8 cellular contexts compared by ENCODE assay signal in genomic region chr16:23510154-23510914, GRCh38. TPM values are rescaled to one million over a fixed set of nuclear protein-coding genes. Genes with fewer than 3 reads are reported as not detected.
DNase-seq lines count a peak whose midpoint lies in the region; ATAC-seq and TF ChIP-seq lines count a peak whose summit lies in the region.

Gene GGA2, minus strand, starts transcription at chr16:23510494. Its CDS starts 83 bp downstream, at chr16:23510411.

- peak; percentile 46 for TF ChIP-seq EP300 in neural cell (conservative IDR thresholded peaks at IDR 0.05; ENCODE audit: poor library complexity, severe bottlenecking)

- TF ChIP-seq CTCF in fibroblast of villous mesenchyme (IDR thresholded peaks at IDR 0.05; ENCODE audit: insufficient read depth, low read depth, low read length) (no peak), neural cell (IDR thresholded peaks at IDR 0.05; ENCODE audit: poor library complexity, severe bottlenecking) (no peak)

- peak within 1 kb of the TSS; percentile 86 for H3K4me3 Mint-ChIP-seq in stimulated activated naive CD8-positive, alpha-beta T cell treated with anti-CD3 and anti-CD28 coated beads, Interleukin-15, Interleukin-2, amounts not matched to agents 100 ng/mL and 50 ng/mL, for 24 hours

- no peaks in the 10 kb centered on the region for H3K27me3 Mint-ChIP-seq in stimulated activated naive CD8-positive, alpha-beta T cell treated with anti-CD3 and anti-CD28 coated beads, Interleukin-15, Interleukin-2, amounts not matched to agents 100 ng/mL and 50 ng/mL, for 24 hours

- peaks cover 3% of the 10 kb centered on the region for H3F3A ChIP-seq in neural cell (ENCODE audit: insufficient read depth, low read length, poor library complexity, severe bottlenecking)

- peak; percentile 74 for ATAC-seq in GM21825 (IDR thresholded peaks at IDR 0.05; ENCODE audit: unreplicated experiment)

- no peaks in the 10 kb centered on the region for H3K9me3 ChIP-seq in neural cell (ENCODE audit: low read length)

- peaks cover 61% of the 10 kb centered on the region for H3K4me1 Mint-ChIP-seq in stimulated activated naive CD8-positive, alpha-beta T cell treated with anti-CD3 and anti-CD28 coated beads, Interleukin-15, Interleukin-2, amounts not matched to agents 100 ng/mL and 50 ng/mL, for 24 hours (ENCODE audit: low read depth)

- H3K36me3 ChIP-seq in neural cell (ENCODE audit: insufficient read depth, low read length) = no peaks in the 10 kb centered on the region

- H3K4me3 ChIP-seq in fibroblast of villous mesenchyme (ENCODE audit: low read depth, low read length) (peak within 1 kb of the TSS; percentile 61), neural cell (ENCODE audit: low read length) (peak within 1 kb of the TSS; percentile 79)

- H4K20me1 ChIP-seq in neural cell (ENCODE audit: insufficient read depth) = no peaks in the 10 kb centered on the region

- H3K36me3 Mint-ChIP-seq in stimulated activated naive CD8-positive, alpha-beta T cell treated with anti-CD3 and anti-CD28 coated beads, Interleukin-15, Interleukin-2, amounts not matched to agents 100 ng/mL and 50 ng/mL, for 24 hours (ENCODE audit: low read depth) = peaks cover 32% of the 10 kb centered on the region

- no peaks in the 10 kb centered on the region for H3K9me2 ChIP-seq in neural cell (ENCODE audit: insufficient read depth, low read length)

- peak within 1 kb of the TSS; percentile 50 for H3K27ac ChIP-seq in neural cell (ENCODE audit: low read length)

- H3K9ac ChIP-seq in neural cell (ENCODE audit: low read length) = peak within 1 kb of the TSS; percentile 75

- H3K27me3 ChIP-seq in neural cell (ENCODE audit: insufficient read depth, low read depth, low read length) = no peaks in the 10 kb centered on the region

- TF ChIP-seq RAD21 in neural cell (conservative IDR thresholded peaks at IDR 0.05) = no peak

- peak within 1 kb of the TSS; percentile 88 for H3K27ac Mint-ChIP-seq in stimulated activated naive CD8-positive, alpha-beta T cell treated with anti-CD3 and anti-CD28 coated beads, Interleukin-15, Interleukin-2, amounts not matched to agents 100 ng/mL and 50 ng/mL, for 24 hours

- DNase-seq in DMS79 treated with DMSO at 0.1 percent for 48 hours (lab: John Stamatoyannopoulos, UW) = peak; percentile 74
- peak; percentile 70 for DNase-seq in LHCN-M2 (ENCODE audit: low read depth)
- peak; percentile 6 to 23 for DNase-seq in SHP77 (lab: John Stamatoyannopoulos, UW)
- peak; percentile 74 for DNase-seq in activated gamma-delta T cell (lab: John Stamatoyannopoulos, UW)
- DNase-seq in fibroblast of villous mesenchyme (ENCODE audit: low read depth) = peak; percentile 79

- peak within 1 kb of the TSS; percentile 45 for H2AFZ ChIP-seq in neural cell (ENCODE audit: low read depth, low read length)

- peak within 1 kb of the TSS; percentile 92 for H3K4me2 ChIP-seq in neural cell (ENCODE audit: low read length)

- peaks cover 32% of the 10 kb centered on the region for H3K79me2 ChIP-seq in neural cell (replicated peaks; ENCODE audit: insufficient read depth, low read length)

- H3K9me3 Mint-ChIP-seq in stimulated activated naive CD8-positive, alpha-beta T cell treated with anti-CD3 and anti-CD28 coated beads, Interleukin-15, Interleukin-2, amounts not matched to agents 100 ng/mL and 50 ng/mL, for 24 hours = peaks cover 4% of the 10 kb centered on the region

TF ChIP-seq in neural cell, 6 proteins besides CTCF, POLR2A, EP300 and RAD21:
- TF ChIP-seq MXI1 (conservative IDR thresholded peaks at IDR 0.05; ENCODE audit: poor library complexity, severe bottlenecking) (peak; percentile 92), POLR2AphosphoS5 (IDR thresholded peaks at IDR 0.05) (peak; percentile 93), TAF1 (IDR thresholded peaks at IDR 0.05; ENCODE audit: low read depth) (peak; percentile 60), REST (IDR thresholded peaks at IDR 0.05; ENCODE audit: borderline replicate concordance) (no peak), SMC3 (conservative IDR thresholded peaks at IDR 0.05; ENCODE audit: poor library complexity) (peak; percentile 21), EZH2 (IDR thresholded peaks at IDR 0.05; ENCODE audit: borderline replicate concordance, insufficient read depth, low read length, poor library complexity, severe bottlenecking) (no peak)

RNA-seq across cellular contexts. Expression of gene GGA2, which starts in this region (rescaled TPM):
- 32.1 and 34.2 TPM in 2 replicates for total RNA-seq in LHCN-M2 (2014; rRNA removed)
- 25.0 TPM for polyA plus RNA-seq in LHCN-M2 (2012)
- total RNA-seq in fibroblast of villous mesenchyme = 21.6 and 24.2 TPM in 2 replicates
- 36.8 and 50.9 TPM in 2 replicates for polyA plus RNA-seq in neural cell
- polyA minus RNA-seq in neural cell = 43.4 and 44.3 TPM in 2 replicates

Comparison
In these comparisons a context has a peak if more than half of its experiments do, and no peak if none do; other contexts are left out.
1. Peak in every context shown above with its lines: DNase-seq, ATAC-seq, H3K4me3 ChIP-seq and H3K27ac ChIP-seq.
2. DNase-seq: peak in every context shown above with its lines; median percentile 79 in fibroblast of villous mesenchyme; 74 in DMS79 treated with DMSO at 0.1 percent for 48 hours; 74 in activated gamma-delta T cell; 70 in LHCN-M2; 14 in SHP77.